24 cellular contexts compared by ENCODE assay signal in the genomic region with DNA sequence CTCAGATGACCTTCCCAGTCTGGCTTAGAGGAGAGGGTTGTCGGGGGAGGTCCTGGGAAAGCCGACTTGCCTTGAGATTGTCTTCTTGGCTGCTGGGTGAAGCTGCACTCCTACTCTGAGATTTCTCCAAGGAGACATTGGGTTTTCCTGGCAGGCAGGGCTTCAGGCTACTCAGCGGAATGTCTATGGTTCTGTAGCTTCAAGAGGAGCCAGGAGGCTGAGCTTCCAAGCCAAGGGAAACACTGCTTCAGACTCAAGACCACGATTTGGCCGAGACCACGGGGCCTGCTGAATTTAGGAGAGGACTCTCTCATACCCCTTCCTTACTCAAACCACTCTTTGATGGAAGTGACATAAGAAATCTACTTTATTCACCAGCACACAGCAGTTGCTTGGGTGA.
DNase-seq lines count a peak whose midpoint lies in the region; ATAC-seq and TF ChIP-seq lines count a peak whose summit lies in the region.
"Had no signal": no experiment of that assay in that cellular context is flagged by ENCODE, and none has a peak within 500 bp of the region (broad histone marks: within the 10 kb centered on the region; RNA-seq: fewer than 3 reads in every experiment).

No MANE protein-coding gene starts in this region.

- intact Hi-C loops in testis (cut with DNase I; ENCODE audit: low total_unique reads): no loop called here

- no peak for TF ChIP-seq EP300 in gastroesophageal sphincter (IDR thresholded peaks at IDR 0.05)

- no peak overlapping the region for H3K23ac ChIP-seq in mesenchymal stem cell (ENCODE audit: low read length in 2 of 2)

- no peak overlapping the region for H4K91ac ChIP-seq in mesenchymal stem cell (ENCODE audit: low read length)

- TF ChIP-seq POLR2A in gastroesophageal sphincter (IDR thresholded peaks at IDR 0.05) (no peak), testis (IDR thresholded peaks at IDR 0.05) (no peak)

- peak overlapping the region in 1 of 2 experiments; percentile 34 for H2BK12ac ChIP-seq in mesenchymal stem cell (ENCODE audit: low read length in 2 of 2)

- WGBS in gastroesophageal sphincter (ENCODE audit: low coverage in 1 of 2), 2 donors: 23% methylated on average over 3 of the region's 6 CpGs; no CpG with 5 or more reads in 1 of the 2 donors
- 97% methylated on average over 6 of the region's 6 CpGs for WGBS in mesenchymal stem cell
- 61 to 72% methylated on average over 5 to 6 of the region's 6 CpGs for WGBS in testis, 2 donors

- H3K79me1 ChIP-seq in mesenchymal stem cell (replicated peaks; ENCODE audit: low read length, poor library complexity, severe bottlenecking): no peaks in the 10 kb centered on the region

- no peak overlapping the region for H2AK5ac ChIP-seq in mesenchymal stem cell (ENCODE audit: low read length, severe bottlenecking)

- H3K36me3 ChIP-seq in adipocyte (ENCODE audit: control insufficient read depth, insufficient read depth, low read length, severe bottlenecking) (no peaks in the 10 kb centered on the region), gastroesophageal sphincter (no peaks in the 10 kb centered on the region), mesenchymal stem cell (ENCODE audit: control insufficient read depth in 1 of 2, insufficient read depth in 2 of 2, low read depth in 1 of 2, low read length in 2 of 2) (no peaks in the 10 kb centered on the region), testis (ENCODE audit: low read depth, missing control alignments) (no peaks in the 10 kb centered on the region)
- H3K36me3 ChIP-seq: BLaER1 treated with 17β-estradiol and CSF1 and Interleukin-3, amounts not matched to agents 10 nM and 100 nM; colonic mucosa; SJSA1 had no signal

- no peak for ATAC-seq in gastroesophageal sphincter
- ATAC-seq: activated CD8-positive, alpha-beta T cell treated with anti-CD3 and anti-CD28 coated beads for 36 hours; esophagus mucosa; Panc1; stimulated activated memory B cell treated with anti-CD40 and anti-IgM and Interleukin-4, amounts not matched to agents 10 μg/mL and 1 μg/mL and 100 μg/mL, for 72 hours had no signal

- H2BK120ac ChIP-seq in mesenchymal stem cell (ENCODE audit: low read depth, low read length): no peak overlapping the region

- H3K14ac ChIP-seq in mesenchymal stem cell (ENCODE audit: low read length in 2 of 2): no peak overlapping the region

- TF ChIP-seq CTCF in gastroesophageal sphincter (IDR thresholded peaks at IDR 0.05) (no peak), testis (IDR thresholded peaks at IDR 0.05) (no peak)

- no peak overlapping the region for H4K8ac ChIP-seq in mesenchymal stem cell (ENCODE audit: low read length)

- no peak overlapping the region for H2BK5ac ChIP-seq in mesenchymal stem cell (ENCODE audit: low read depth, low read length, poor library complexity, severe bottlenecking)

- H3K27me3 ChIP-seq in adipocyte (replicated peaks; ENCODE audit: control insufficient read depth, insufficient read depth, low read length) (no peaks in the 10 kb centered on the region), gastroesophageal sphincter (no peaks in the 10 kb centered on the region), mesenchymal stem cell (ENCODE audit: control insufficient read depth in 1 of 2, insufficient read depth in 1 of 2, low read length in 2 of 2) (no peaks in the 10 kb centered on the region), testis (no peaks in the 10 kb centered on the region)
- H3K27me3 ChIP-seq: BLaER1 treated with 17β-estradiol and CSF1 and Interleukin-3, amounts not matched to agents 10 nM and 100 nM; colonic mucosa; SJSA1 had no signal

- H3K27ac ChIP-seq in gastroesophageal sphincter (peak overlapping the region; percentile 47 to 70 (median 57)), mesenchymal stem cell (ENCODE audit: low read length, poor library complexity, severe bottlenecking) (no peak overlapping the region), testis (peak overlapping the region; percentile 63 to 66)
- H3K27ac ChIP-seq: BLaER1 treated with 17β-estradiol and CSF1 and Interleukin-3, amounts not matched to agents 10 nM and 100 nM; colonic mucosa; KMS-11; SJSA1 had no signal

- H3K4me3 ChIP-seq in adipocyte (ENCODE audit: low read length) (peak overlapping the region; percentile 64), gastroesophageal sphincter (no peak overlapping the region), mesenchymal stem cell (ENCODE audit: insufficient read depth in 1 of 2, low read depth in 1 of 2, low read length in 2 of 2) (peak overlapping the region in 1 of 2 experiments; percentile 52), testis (no peak overlapping the region)
- H3K4me3 ChIP-seq: BLaER1 treated with 17β-estradiol and CSF1 and Interleukin-3, amounts not matched to agents 10 nM and 100 nM; colonic mucosa; SJSA1 had no signal

- H3K4ac ChIP-seq in mesenchymal stem cell (ENCODE audit: low read depth in 1 of 2, low read length in 2 of 2): no peak overlapping the region

- H3K4me1 ChIP-seq in adipocyte (ENCODE audit: control insufficient read depth, insufficient read depth, low read length) (peaks cover 39% of the 10 kb centered on the region), gastroesophageal sphincter (peaks cover 9 to 40% (median 12%) of the 10 kb centered on the region in 3 donors), mesenchymal stem cell (ENCODE audit: control insufficient read depth, insufficient read depth, low read depth, low read length) (no peaks in the 10 kb centered on the region), testis (peaks cover 19% of the 10 kb centered on the region)
- H3K4me1 ChIP-seq: colonic mucosa, SJSA1 had no signal

- no peak for DNase-seq in adipocyte (ENCODE audit: low read depth)
- no peak for DNase-seq in mesenchymal stem cell
- DNase-seq in testis: peak; percentile 60
- no peak for DNase-seq in NCI-H526 treated with DMSO at 0.1 percent for 48 hours (lab: John Stamatoyannopoulos, UW)
- no peak for DNase-seq in T-helper 2 cell
- no peak for DNase-seq in activated gamma-delta T cell (lab: John Stamatoyannopoulos, UW)
- no peak for DNase-seq in NCI-H524 treated with DMSO at 0.1 percent for 48 hours (lab: John Stamatoyannopoulos, UW)
- DNase-seq: activated CD4-positive, CD25-positive, alpha-beta regulatory T cell treated with anti-CD3 and anti-CD28 coated beads, Interleukin-2, amount 50 U/mL, for 72 hours; activated CD8-positive, alpha-beta T cell treated with anti-CD3 and anti-CD28 coated beads for 36 hours; activated effector memory CD4-positive, alpha-beta T cell treated with Interleukin-2 at 50 U/mL for 16 hours; activated T-cell treated with anti-CD3 and anti-CD28 coated beads for 4 hours; colonic mucosa; DND-41; mesendoderm; NCI-H510A; nucleus accumbens; stimulated activated CD4-positive, alpha-beta T cell treated with anti-CD3 and anti-CD28 coated beads, Interleukin-4, amount 100 ng/mL, for 1 hour had no signal

- H2BK15ac ChIP-seq in mesenchymal stem cell (ENCODE audit: low read depth, poor library complexity, severe bottlenecking): no peak overlapping the region

- no peak overlapping the region for H3K18ac ChIP-seq in mesenchymal stem cell (ENCODE audit: low read depth in 1 of 2, low read length in 2 of 2)

- no peak overlapping the region for H3K4me2 ChIP-seq in mesenchymal stem cell (ENCODE audit: low read length, poor library complexity, severe bottlenecking)
- H3K4me2 ChIP-seq: KMS-11 had no signal

- H2AFZ ChIP-seq in mesenchymal stem cell (ENCODE audit: low read depth, low read length): no peak overlapping the region

- H3K9ac ChIP-seq in adipocyte (ENCODE audit: low read length) (peak overlapping the region; percentile 70), mesenchymal stem cell (ENCODE audit: low read length) (peak overlapping the region; percentile 79)
- H3K9ac ChIP-seq: BLaER1 treated with 17β-estradiol and CSF1 and Interleukin-3, amounts not matched to agents 10 nM and 100 nM; KMS-11 had no signal

- H3K9me3 ChIP-seq in adipocyte (ENCODE audit: control insufficient read depth, low read length): no peaks in the 10 kb centered on the region
- no peaks in the 10 kb centered on the region for H3K9me3 ChIP-seq in gastroesophageal sphincter
- no peaks in the 10 kb centered on the region for H3K9me3 ChIP-seq in mesenchymal stem cell (ENCODE audit: control insufficient read depth, low read length)
- no peaks in the 10 kb centered on the region for H3K9me3 ChIP-seq in testis
- H3K9me3 ChIP-seq: colonic mucosa, SJSA1 had no signal
